In the genomic region with DNA sequence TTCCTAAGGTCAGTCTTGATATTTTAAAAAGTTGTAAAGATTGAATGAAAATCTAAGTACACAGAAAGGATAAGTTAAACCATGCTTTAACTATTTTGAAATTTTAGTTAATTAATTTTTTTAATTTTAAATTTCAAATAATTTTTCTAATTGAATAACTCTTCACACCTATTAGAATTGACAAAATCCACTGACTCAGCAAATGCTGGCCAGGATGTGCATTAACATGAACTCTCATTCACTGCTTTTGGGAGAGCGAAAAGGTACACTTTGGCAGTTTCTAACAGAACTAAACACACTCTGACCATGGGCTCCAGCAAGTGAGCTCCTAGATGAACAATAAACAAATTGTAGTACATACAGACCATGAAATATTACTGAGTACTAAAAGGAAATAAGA, we compare ENCODE assay signal across 26 cellular contexts.
"Had no signal": no experiment of that assay in that cellular context is flagged by ENCODE, and none has a peak within 500 bp of the region (broad histone marks: within the 10 kb centered on the region; RNA-seq: fewer than 3 reads in every experiment).

No MANE protein-coding gene starts in this region.

- FAIRE-seq: endometrium, islet of Langerhans, keratinocyte had no signal

- H3K36me3 ChIP-seq: colonic mucosa, esophagus squamous epithelium, gastroesophageal sphincter, heart left ventricle, left ventricle myocardium inferior, lower lobe of right lung had no signal

- H3K4me3 ChIP-seq: colonic mucosa, esophagus squamous epithelium, gastroesophageal sphincter, heart left ventricle, hepatocyte, left ventricle myocardium inferior, lower lobe of right lung, mucosa of descending colon had no signal

- H3K4me2 ChIP-seq: hepatocyte had no signal

- H3K27ac ChIP-seq: colonic mucosa, epithelial cell of prostate, esophagus squamous epithelium, gastroesophageal sphincter, heart left ventricle, hepatocyte, left ventricle myocardium inferior, lower lobe of right lung had no signal

- H3K9me3 ChIP-seq: colonic mucosa, esophagus squamous epithelium, gastroesophageal sphincter, heart left ventricle, left ventricle myocardium inferior, lower lobe of right lung, mucosa of descending colon had no signal

- H3K4me1 ChIP-seq: colonic mucosa, esophagus squamous epithelium, gastroesophageal sphincter, heart left ventricle, left ventricle myocardium inferior, lower lobe of right lung had no signal

- H3K79me2 ChIP-seq: hepatocyte had no signal

- H2AFZ ChIP-seq: hepatocyte had no signal

- H3K27me3 ChIP-seq: colonic mucosa, esophagus squamous epithelium, gastroesophageal sphincter, heart left ventricle, hepatocyte had no signal

- DNase-seq: colonic mucosa; cortex of kidney; effector CD8-positive, alpha-beta T cell; effector memory CD8-positive, alpha-beta T cell; endodermal cell; erythroblast; esophagus squamous epithelium; foreskin fibroblast; foreskin melanocyte; heart left ventricle; hypothalamus; left colon; left ventricle myocardium inferior; lower lobe of right lung; mesenchymal stem cell; mucosa of descending colon; naive B cell; naive thymus-derived CD8-positive, alpha-beta T cell had no signal

- ATAC-seq: effector memory CD8-positive, alpha-beta T cell; esophagus mucosa; gastroesophageal sphincter; heart left ventricle; left colon; left lobe of liver; lower lobe of right lung; mucosa of descending colon; naive thymus-derived CD8-positive, alpha-beta T cell had no signal
